Comparison of ENCODE assay signal across 1 cellular context in the genomic region with DNA sequence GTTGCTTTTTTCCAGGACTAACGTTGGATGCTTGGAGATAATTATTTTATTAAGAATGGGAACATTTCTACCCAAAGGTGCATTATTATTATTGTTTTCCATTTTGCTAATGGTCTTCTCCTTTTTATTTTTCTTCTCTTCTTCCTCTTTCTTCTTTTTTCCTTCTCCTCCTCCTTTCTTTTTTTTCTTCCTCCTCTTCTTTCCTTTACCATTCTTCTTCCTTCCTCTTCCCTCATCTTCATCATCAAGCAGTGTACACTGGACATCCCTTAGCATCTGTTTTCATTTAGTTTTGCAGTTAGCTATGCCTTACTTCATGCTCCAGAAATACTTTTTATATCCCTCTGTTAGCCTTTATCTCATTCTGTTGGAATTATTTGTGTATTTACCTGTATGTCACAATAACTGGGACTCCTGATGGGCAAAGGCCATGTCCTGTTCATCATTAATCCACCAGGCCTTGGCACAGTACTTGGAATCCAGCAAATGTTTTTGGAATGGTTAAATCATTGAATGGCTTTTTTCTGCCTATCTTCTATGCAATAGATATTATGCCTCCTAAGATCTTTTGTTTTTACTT.
TF ChIP-seq lines count a peak whose summit lies in the region.

No MANE protein-coding gene starts in this region.

TF ChIP-seq in HepG2, 621 proteins besides CTCF, POLR2A, EP300 and RAD21 (continued from another document and continues in another):
- TF ChIP-seq, protein P1, sequence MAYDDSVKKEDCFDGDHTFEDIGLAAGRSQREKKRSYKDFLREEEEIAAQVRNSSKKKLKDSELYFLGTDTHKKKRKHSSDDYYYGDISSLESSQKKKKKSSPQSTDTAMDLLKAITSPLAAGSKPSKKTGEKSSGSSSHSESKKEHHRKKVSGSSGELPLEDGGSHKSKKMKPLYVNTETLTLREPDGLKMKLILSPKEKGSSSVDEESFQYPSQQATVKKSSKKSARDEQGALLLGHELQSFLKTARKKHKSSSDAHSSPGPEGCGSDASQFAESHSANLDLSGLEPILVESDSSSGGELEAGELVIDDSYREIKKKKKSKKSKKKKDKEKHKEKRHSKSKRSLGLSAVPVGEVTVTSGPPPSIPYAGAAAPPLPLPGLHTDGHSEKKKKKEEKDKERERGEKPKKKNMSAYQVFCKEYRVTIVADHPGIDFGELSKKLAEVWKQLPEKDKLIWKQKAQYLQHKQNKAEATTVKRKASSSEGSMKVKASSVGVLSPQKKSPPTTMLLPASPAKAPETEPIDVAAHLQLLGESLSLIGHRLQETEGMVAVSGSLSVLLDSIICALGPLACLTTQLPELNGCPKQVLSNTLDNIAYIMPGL (CRISPR knock-in tag; IDR thresholded peaks at IDR 0.05; ENCODE audit: borderline replicate concordance in 1 of 2, low read depth in 1 of 2), result no peak
- TF ChIP-seq ZBTB3 (CRISPR knock-in tag; IDR thresholded peaks at IDR 0.05; ENCODE audit: borderline replicate concordance, low read depth) (no peak), ZNF713 (CRISPR knock-in tag; IDR thresholded peaks at IDR 0.05) (no peak), CEBPB (IDR thresholded peaks at IDR 0.05; ENCODE audit: borderline replicate concordance, low read depth, low read length) (peak; percentile 94), NR3C1 (CRISPR knock-in tag; IDR thresholded peaks at IDR 0.05) (no peak), ZNF644 (CRISPR knock-in tag; IDR thresholded peaks at IDR 0.05; ENCODE audit: low read depth) (no peak), ZSCAN25 (CRISPR knock-in tag; IDR thresholded peaks at IDR 0.05) (no peak), HNF4A (CRISPR knock-in tag; IDR thresholded peaks at IDR 0.05) (peak; percentile 75), MEIS1 (CRISPR knock-in tag; IDR thresholded peaks at IDR 0.05; ENCODE audit: borderline replicate concordance) (no peak), ARNT (IDR thresholded peaks at IDR 0.05) (no peak), MIXL1 (CRISPR knock-in tag; IDR thresholded peaks at IDR 0.05) (0 out of 2 replicates have a peak, but pooled peaks have one; percentile 21), ZNF572 (CRISPR knock-in tag; IDR thresholded peaks at IDR 0.05) (no peak), SOX13 (IDR thresholded peaks at IDR 0.05) (no peak), SOX13 (CRISPR knock-in tag; conservative IDR thresholded peaks at IDR 0.05 in 1 of 2, IDR thresholded peaks at IDR 0.05 in 1 of 2) (peak in 1 of 2 experiments; percentile 41; a peak in 1 of 4 replicates), HMG20A (CRISPR knock-in tag; IDR thresholded peaks at IDR 0.05; ENCODE audit: borderline replicate concordance) (0 out of 2 replicates have a peak, but pooled peaks have one; percentile 35), NCOA2 (CRISPR knock-in tag; IDR thresholded peaks at IDR 0.05) (peak; percentile 54; the same call in 1 of the 2 replicates), NRL (CRISPR knock-in tag; IDR thresholded peaks at IDR 0.05; ENCODE audit: borderline replicate concordance) (no peak), ZNF775 (CRISPR knock-in tag; IDR thresholded peaks at IDR 0.05; ENCODE audit: borderline replicate concordance) (no peak), ZNF333 (CRISPR knock-in tag; IDR thresholded peaks at IDR 0.05; ENCODE audit: borderline replicate concordance) (no peak), KDM3A (CRISPR knock-in tag; IDR thresholded peaks at IDR 0.05; ENCODE audit: low read depth) (no peak), FOSL2 (CRISPR knock-in tag; IDR thresholded peaks at IDR 0.05) (no peak), LCORL (IDR thresholded peaks at IDR 0.05) (no peak), LCORL (CRISPR knock-in tag; IDR thresholded peaks at IDR 0.05) (0 out of 2 replicates have a peak, but pooled peaks have one; percentile 19), PTBP1 (IDR thresholded peaks at IDR 0.05; ENCODE audit: low read depth, low read length, poor library complexity, severe bottlenecking) (no peak), KLF16 (CRISPR knock-in tag; IDR thresholded peaks at IDR 0.05) (no peak), FOXP1 (IDR thresholded peaks at IDR 0.05) (no peak), FOXP1 (CRISPR knock-in tag; IDR thresholded peaks at IDR 0.05) (peak; percentile 23; the same call in 1 of the 2 replicates), ZFP36L2 (CRISPR knock-in tag; IDR thresholded peaks at IDR 0.05) (no peak), ARNTL (CRISPR knock-in tag; IDR thresholded peaks at IDR 0.05) (no peak), TBX3 (IDR thresholded peaks at IDR 0.05; ENCODE audit: borderline replicate concordance) (no peak), PRPF4 (IDR thresholded peaks at IDR 0.05; ENCODE audit: low read depth, low read length, poor library complexity, severe bottlenecking) (no peak), PRMT3 (CRISPR knock-in tag; IDR thresholded peaks at IDR 0.05; ENCODE audit: borderline replicate concordance, low read depth) (no peak), KDM1A (CRISPR knock-in tag; IDR thresholded peaks at IDR 0.05) (no peak), NAIF1 (CRISPR knock-in tag; IDR thresholded peaks at IDR 0.05; ENCODE audit: borderline replicate concordance) (no peak), TARDBP (CRISPR knock-in tag; IDR thresholded peaks at IDR 0.05) (0 out of 2 replicates have a peak, but pooled peaks have one; percentile 23), ZNF136 (CRISPR knock-in tag; IDR thresholded peaks at IDR 0.05; ENCODE audit: low read depth) (no peak), AKAP8 (CRISPR knock-in tag; IDR thresholded peaks at IDR 0.05) (no peak)
- TF ChIP-seq, protein P2, sequence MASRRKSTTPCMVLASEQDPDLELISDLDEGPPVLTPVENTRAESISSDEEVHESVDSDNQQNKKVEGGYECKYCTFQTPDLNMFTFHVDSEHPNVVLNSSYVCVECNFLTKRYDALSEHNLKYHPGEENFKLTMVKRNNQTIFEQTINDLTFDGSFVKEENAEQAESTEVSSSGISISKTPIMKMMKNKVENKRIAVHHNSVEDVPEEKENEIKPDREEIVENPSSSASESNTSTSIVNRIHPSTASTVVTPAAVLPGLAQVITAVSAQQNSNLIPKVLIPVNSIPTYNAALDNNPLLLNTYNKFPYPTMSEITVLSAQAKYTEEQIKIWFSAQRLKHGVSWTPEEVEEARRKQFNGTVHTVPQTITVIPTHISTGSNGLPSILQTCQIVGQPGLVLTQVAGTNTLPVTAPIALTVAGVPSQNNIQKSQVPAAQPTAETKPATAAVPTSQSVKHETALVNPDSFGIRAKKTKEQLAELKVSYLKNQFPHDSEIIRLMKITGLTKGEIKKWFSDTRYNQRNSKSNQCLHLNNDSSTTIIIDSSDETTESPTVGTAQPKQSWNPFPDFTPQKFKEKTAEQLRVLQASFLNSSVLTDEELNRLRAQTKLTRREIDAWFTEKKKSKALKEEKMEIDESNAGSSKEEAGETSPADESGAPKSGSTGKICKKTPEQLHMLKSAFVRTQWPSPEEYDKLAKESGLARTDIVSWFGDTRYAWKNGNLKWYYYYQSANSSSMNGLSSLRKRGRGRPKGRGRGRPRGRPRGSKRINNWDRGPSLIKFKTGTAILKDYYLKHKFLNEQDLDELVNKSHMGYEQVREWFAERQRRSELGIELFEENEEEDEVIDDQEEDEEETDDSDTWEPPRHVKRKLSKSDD (CRISPR knock-in tag; IDR thresholded peaks at IDR 0.05; ENCODE audit: low read depth), result no peak
- TF ChIP-seq, protein P3, sequence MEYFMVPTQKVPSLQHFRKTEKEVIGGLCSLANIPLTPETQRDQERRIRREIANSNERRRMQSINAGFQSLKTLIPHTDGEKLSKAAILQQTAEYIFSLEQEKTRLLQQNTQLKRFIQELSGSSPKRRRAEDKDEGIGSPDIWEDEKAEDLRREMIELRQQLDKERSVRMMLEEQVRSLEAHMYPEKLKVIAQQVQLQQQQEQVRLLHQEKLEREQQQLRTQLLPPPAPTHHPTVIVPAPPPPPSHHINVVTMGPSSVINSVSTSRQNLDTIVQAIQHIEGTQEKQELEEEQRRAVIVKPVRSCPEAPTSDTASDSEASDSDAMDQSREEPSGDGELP (IDR thresholded peaks at IDR 0.05; ENCODE audit: borderline replicate concordance, low read depth), result no peak
- TF ChIP-seq, protein P4, sequence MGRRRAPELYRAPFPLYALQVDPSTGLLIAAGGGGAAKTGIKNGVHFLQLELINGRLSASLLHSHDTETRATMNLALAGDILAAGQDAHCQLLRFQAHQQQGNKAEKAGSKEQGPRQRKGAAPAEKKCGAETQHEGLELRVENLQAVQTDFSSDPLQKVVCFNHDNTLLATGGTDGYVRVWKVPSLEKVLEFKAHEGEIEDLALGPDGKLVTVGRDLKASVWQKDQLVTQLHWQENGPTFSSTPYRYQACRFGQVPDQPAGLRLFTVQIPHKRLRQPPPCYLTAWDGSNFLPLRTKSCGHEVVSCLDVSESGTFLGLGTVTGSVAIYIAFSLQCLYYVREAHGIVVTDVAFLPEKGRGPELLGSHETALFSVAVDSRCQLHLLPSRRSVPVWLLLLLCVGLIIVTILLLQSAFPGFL (CRISPR knock-in tag; IDR thresholded peaks at IDR 0.05), result no peak
- TF ChIP-seq, protein P5, sequence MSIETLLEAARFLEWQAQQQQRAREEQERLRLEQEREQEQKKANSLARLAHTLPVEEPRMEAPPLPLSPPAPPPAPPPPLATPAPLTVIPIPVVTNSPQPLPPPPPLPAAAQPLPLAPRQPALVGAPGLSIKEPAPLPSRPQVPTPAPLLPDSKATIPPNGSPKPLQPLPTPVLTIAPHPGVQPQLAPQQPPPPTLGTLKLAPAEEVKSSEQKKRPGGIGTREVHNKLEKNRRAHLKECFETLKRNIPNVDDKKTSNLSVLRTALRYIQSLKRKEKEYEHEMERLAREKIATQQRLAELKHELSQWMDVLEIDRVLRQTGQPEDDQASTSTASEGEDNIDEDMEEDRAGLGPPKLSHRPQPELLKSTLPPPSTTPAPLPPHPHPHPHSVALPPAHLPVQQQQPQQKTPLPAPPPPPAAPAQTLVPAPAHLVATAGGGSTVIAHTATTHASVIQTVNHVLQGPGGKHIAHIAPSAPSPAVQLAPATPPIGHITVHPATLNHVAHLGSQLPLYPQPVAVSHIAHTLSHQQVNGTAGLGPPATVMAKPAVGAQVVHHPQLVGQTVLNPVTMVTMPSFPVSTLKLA (IDR thresholded peaks at IDR 0.05), result no peak
- TF ChIP-seq, protein P6, sequence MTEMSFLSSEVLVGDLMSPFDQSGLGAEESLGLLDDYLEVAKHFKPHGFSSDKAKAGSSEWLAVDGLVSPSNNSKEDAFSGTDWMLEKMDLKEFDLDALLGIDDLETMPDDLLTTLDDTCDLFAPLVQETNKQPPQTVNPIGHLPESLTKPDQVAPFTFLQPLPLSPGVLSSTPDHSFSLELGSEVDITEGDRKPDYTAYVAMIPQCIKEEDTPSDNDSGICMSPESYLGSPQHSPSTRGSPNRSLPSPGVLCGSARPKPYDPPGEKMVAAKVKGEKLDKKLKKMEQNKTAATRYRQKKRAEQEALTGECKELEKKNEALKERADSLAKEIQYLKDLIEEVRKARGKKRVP (CRISPR knock-in tag; IDR thresholded peaks at IDR 0.05), result no peak
- TF ChIP-seq, protein P7, sequence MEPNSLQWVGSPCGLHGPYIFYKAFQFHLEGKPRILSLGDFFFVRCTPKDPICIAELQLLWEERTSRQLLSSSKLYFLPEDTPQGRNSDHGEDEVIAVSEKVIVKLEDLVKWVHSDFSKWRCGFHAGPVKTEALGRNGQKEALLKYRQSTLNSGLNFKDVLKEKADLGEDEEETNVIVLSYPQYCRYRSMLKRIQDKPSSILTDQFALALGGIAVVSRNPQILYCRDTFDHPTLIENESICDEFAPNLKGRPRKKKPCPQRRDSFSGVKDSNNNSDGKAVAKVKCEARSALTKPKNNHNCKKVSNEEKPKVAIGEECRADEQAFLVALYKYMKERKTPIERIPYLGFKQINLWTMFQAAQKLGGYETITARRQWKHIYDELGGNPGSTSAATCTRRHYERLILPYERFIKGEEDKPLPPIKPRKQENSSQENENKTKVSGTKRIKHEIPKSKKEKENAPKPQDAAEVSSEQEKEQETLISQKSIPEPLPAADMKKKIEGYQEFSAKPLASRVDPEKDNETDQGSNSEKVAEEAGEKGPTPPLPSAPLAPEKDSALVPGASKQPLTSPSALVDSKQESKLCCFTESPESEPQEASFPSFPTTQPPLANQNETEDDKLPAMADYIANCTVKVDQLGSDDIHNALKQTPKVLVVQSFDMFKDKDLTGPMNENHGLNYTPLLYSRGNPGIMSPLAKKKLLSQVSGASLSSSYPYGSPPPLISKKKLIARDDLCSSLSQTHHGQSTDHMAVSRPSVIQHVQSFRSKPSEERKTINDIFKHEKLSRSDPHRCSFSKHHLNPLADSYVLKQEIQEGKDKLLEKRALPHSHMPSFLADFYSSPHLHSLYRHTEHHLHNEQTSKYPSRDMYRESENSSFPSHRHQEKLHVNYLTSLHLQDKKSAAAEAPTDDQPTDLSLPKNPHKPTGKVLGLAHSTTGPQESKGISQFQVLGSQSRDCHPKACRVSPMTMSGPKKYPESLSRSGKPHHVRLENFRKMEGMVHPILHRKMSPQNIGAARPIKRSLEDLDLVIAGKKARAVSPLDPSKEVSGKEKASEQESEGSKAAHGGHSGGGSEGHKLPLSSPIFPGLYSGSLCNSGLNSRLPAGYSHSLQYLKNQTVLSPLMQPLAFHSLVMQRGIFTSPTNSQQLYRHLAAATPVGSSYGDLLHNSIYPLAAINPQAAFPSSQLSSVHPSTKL (CRISPR knock-in tag; IDR thresholded peaks at IDR 0.05), result peak; percentile 62
- TF ChIP-seq, protein P8, sequence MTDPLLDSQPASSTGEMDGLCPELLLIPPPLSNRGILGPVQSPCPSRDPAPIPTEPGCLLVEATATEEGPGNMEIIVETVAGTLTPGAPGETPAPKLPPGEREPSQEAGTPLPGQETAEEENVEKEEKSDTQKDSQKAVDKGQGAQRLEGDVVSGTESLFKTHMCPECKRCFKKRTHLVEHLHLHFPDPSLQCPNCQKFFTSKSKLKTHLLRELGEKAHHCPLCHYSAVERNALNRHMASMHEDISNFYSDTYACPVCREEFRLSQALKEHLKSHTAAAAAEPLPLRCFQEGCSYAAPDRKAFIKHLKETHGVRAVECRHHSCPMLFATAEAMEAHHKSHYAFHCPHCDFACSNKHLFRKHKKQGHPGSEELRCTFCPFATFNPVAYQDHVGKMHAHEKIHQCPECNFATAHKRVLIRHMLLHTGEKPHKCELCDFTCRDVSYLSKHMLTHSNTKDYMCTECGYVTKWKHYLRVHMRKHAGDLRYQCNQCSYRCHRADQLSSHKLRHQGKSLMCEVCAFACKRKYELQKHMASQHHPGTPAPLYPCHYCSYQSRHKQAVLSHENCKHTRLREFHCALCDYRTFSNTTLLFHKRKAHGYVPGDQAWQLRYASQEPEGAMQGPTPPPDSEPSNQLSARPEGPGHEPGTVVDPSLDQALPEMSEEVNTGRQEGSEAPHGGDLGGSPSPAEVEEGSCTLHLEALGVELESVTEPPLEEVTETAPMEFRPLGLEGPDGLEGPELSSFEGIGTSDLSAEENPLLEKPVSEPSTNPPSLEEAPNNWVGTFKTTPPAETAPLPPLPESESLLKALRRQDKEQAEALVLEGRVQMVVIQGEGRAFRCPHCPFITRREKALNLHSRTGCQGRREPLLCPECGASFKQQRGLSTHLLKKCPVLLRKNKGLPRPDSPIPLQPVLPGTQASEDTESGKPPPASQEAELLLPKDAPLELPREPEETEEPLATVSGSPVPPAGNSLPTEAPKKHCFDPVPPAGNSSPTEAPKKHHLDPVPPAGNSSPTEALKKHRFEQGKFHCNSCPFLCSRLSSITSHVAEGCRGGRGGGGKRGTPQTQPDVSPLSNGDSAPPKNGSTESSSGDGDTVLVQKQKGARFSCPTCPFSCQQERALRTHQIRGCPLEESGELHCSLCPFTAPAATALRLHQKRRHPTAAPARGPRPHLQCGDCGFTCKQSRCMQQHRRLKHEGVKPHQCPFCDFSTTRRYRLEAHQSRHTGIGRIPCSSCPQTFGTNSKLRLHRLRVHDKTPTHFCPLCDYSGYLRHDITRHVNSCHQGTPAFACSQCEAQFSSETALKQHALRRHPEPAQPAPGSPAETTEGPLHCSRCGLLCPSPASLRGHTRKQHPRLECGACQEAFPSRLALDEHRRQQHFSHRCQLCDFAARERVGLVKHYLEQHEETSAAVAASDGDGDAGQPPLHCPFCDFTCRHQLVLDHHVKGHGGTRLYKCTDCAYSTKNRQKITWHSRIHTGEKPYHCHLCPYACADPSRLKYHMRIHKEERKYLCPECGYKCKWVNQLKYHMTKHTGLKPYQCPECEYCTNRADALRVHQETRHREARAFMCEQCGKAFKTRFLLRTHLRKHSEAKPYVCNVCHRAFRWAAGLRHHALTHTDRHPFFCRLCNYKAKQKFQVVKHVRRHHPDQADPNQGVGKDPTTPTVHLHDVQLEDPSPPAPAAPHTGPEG (CRISPR knock-in tag; IDR thresholded peaks at IDR 0.05), result no peak
